Comparison of ENCODE assay signal across 16 cellular contexts in genomic region chr11:8642226-8642625, GRCh38.
"Had no signal": no experiment of that assay in that cellular context is flagged by ENCODE, and none has a peak within 500 bp of the region (broad histone marks: within the 10 kb centered on the region; RNA-seq: fewer than 3 reads in every experiment).

No MANE protein-coding gene starts in this region.

- H3K9me3 Mint-ChIP-seq: activated naive CD4-positive, alpha-beta T cell treated with anti-CD3 and anti-CD28 coated beads, Interleukin-2, amount 10 ng/mL, durations not matched to agents 7 days and 5 days; activated T-helper 17 cell treated with anti-CD3 and anti-CD28 coated beads, Interleukin-2, amount 50 U/mL, for 72 hours; mesothelial cell of epicardium; stimulated activated naive CD8-positive, alpha-beta T cell treated with anti-CD3 and anti-CD28 coated beads, Interleukin-15, amount 100 ng/mL, for 72 hours had no signal

- H2AFZ ChIP-seq: parathyroid adenoma had no signal

- DNase-seq: activated CD8-positive, alpha-beta memory T cell treated with anti-CD3 and anti-CD28 coated beads for 24 hours; activated naive CD4-positive, alpha-beta T cell treated with anti-CD3 and anti-CD28 coated beads, Interleukin-2, amount 10 ng/mL, durations not matched to agents 7 days and 5 days; caudate nucleus; effector CD4-positive, alpha-beta T cell; hippocampal formation; stimulated activated CD4-positive, alpha-beta T cell treated with anti-CD3 and anti-CD28 coated beads, Interleukin-4, amount 100 ng/mL, for 4 hours; stimulated activated naive CD8-positive, alpha-beta T cell treated with anti-CD3 and anti-CD28 coated beads, Interleukin-15, amount 100 ng/mL, for 72 hours; T1000; testis; upper lobe of right lung had no signal

- ATAC-seq: activated CD4-positive, alpha-beta T cell treated with anti-CD3 and anti-CD28 coated beads for 36 hours; activated T-helper 17 cell treated with anti-CD3 and anti-CD28 coated beads, Interleukin-2, amount 50 U/mL, for 72 hours; stimulated activated naive CD8-positive, alpha-beta T cell treated with anti-CD3 and anti-CD28 coated beads, Interleukin-15, amount 100 ng/mL, for 72 hours; upper lobe of right lung had no signal

- H3K27ac Mint-ChIP-seq: activated CD4-positive, alpha-beta T cell treated with anti-CD3 and anti-CD28 coated beads for 36 hours; activated naive CD4-positive, alpha-beta T cell treated with anti-CD3 and anti-CD28 coated beads, Interleukin-2, amount 10 ng/mL, durations not matched to agents 7 days and 5 days; activated T-helper 17 cell treated with anti-CD3 and anti-CD28 coated beads, Interleukin-2, amount 50 U/mL, for 72 hours; mesothelial cell of epicardium had no signal

- H3K27me3 Mint-ChIP-seq: activated CD4-positive, alpha-beta T cell treated with anti-CD3 and anti-CD28 coated beads for 36 hours; activated naive CD4-positive, alpha-beta T cell treated with anti-CD3 and anti-CD28 coated beads, Interleukin-2, amount 10 ng/mL, durations not matched to agents 7 days and 5 days; activated T-helper 17 cell treated with anti-CD3 and anti-CD28 coated beads, Interleukin-2, amount 50 U/mL, for 72 hours; stimulated activated naive CD8-positive, alpha-beta T cell treated with anti-CD3 and anti-CD28 coated beads, Interleukin-15, amount 100 ng/mL, for 72 hours had no signal

- H3K4me3 Mint-ChIP-seq: activated CD4-positive, alpha-beta T cell treated with anti-CD3 and anti-CD28 coated beads for 36 hours; activated naive CD4-positive, alpha-beta T cell treated with anti-CD3 and anti-CD28 coated beads, Interleukin-2, amount 10 ng/mL, durations not matched to agents 7 days and 5 days; activated T-helper 17 cell treated with anti-CD3 and anti-CD28 coated beads, Interleukin-2, amount 50 U/mL, for 72 hours; mesothelial cell of epicardium; stimulated activated naive CD8-positive, alpha-beta T cell treated with anti-CD3 and anti-CD28 coated beads, Interleukin-15, amount 100 ng/mL, for 72 hours had no signal

- H3K27ac ChIP-seq: coronary artery, parathyroid adenoma, testis, upper lobe of right lung, VCaP had no signal

- H3K27me3 ChIP-seq: testis, upper lobe of right lung had no signal

- H3K4me3 ChIP-seq: coronary artery, testis, upper lobe of right lung had no signal

- H3K4me1 Mint-ChIP-seq: activated T-helper 17 cell treated with anti-CD3 and anti-CD28 coated beads, Interleukin-2, amount 50 U/mL, for 72 hours had no signal

- H3K9me3 ChIP-seq: testis, upper lobe of right lung had no signal

- H3K79me2 ChIP-seq: parathyroid adenoma had no signal

- H3K9ac ChIP-seq: parathyroid adenoma had no signal

- H3K4me1 ChIP-seq: parathyroid adenoma, testis, upper lobe of right lung had no signal
